Comparison of ENCODE assay signal across 20 cellular contexts in the genomic region with DNA sequence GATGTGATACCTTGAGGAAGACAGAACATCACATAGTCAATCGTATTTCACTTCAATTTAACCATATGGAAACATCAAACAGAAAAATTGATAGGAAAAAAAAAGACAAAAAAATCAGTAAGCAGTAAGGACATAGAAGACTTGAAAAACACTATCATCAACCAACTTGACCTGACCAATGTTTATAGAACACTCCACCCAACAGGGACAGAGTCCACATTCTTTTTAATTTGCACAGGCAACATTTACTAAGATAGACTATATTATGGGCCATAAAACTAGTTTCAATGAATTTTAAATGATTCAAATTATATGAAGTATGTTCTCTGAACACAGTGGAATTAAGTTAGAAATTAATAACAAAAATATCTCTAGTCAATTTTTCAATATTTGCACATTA.
"Had no signal": no experiment of that assay in that cellular context is flagged by ENCODE, and none has a peak within 500 bp of the region (broad histone marks: within the 10 kb centered on the region; RNA-seq: fewer than 3 reads in every experiment).

No MANE protein-coding gene starts in this region.

- H3K9me3 ChIP-seq: neutrophil, thyroid gland had no signal

- H3K9ac ChIP-seq: parathyroid adenoma had no signal

- H3K36me3 ChIP-seq: left ventricle myocardium inferior, lower lobe of right lung, neutrophil, stomach, thyroid gland had no signal

- H3K27ac ChIP-seq: dorsolateral prefrontal cortex, left ventricle myocardium inferior, lower lobe of right lung, neutrophil, parathyroid adenoma, stomach, thyroid gland had no signal

- H3K27ac Mint-ChIP-seq: naive B cell; natural killer cell treated with Interleukin-12 subunit alpha and Interleukin-12 subunit beta and Interleukin-15 and Interleukin-18, amount 100 ng/mL, for 72 hours; progenitor cell of endocrine pancreas; stimulated activated effector memory CD8-positive, alpha-beta T cell treated with anti-CD3 and anti-CD28 coated beads, Interleukin-12 subunit alpha, Interleukin-12 subunit beta, amount 100 ng/mL, for 72 hours; type B pancreatic cell had no signal

- H3K36me3 Mint-ChIP-seq: naive B cell; stimulated activated effector memory CD8-positive, alpha-beta T cell treated with anti-CD3 and anti-CD28 coated beads, Interleukin-12 subunit alpha, Interleukin-12 subunit beta, amount 100 ng/mL, for 72 hours; type B pancreatic cell had no signal

- DNase-seq: dorsolateral prefrontal cortex; effector CD4-positive, alpha-beta T cell; left cardiac atrium; left ventricle myocardium inferior; lower lobe of right lung; naive B cell; stimulated activated CD4-positive, alpha-beta T cell treated with anti-CD3 and anti-CD28 coated beads, Interleukin-2, amount 100 ng/mL, for 24 hours; stimulated activated CD4-positive, alpha-beta T cell treated with anti-CD3 and anti-CD28 coated beads, Interleukin-4, amount 100 ng/mL, for 24 hours; stimulated activated naive CD4-positive, alpha-beta T cell treated with Interleukin-2 at 50 U/mL for 16 hours; stomach; thyroid gland had no signal

- H3K9me3 Mint-ChIP-seq: central memory CD8-positive, alpha-beta T cell; natural killer cell treated with Interleukin-12 subunit alpha and Interleukin-12 subunit beta and Interleukin-15 and Interleukin-18, amount 100 ng/mL, for 72 hours; neural crest cell; type B pancreatic cell had no signal

- ATAC-seq: left cardiac atrium; lower lobe of right lung; natural killer cell treated with Interleukin-12 subunit alpha and Interleukin-12 subunit beta and Interleukin-15 and Interleukin-18, amount 100 ng/mL, for 72 hours; sciatic nerve; stimulated activated effector memory CD8-positive, alpha-beta T cell treated with anti-CD3 and anti-CD28 coated beads, Interleukin-12 subunit alpha, Interleukin-12 subunit beta, amount 100 ng/mL, for 72 hours had no signal

- H3K27me3 Mint-ChIP-seq: progenitor cell of endocrine pancreas, type B pancreatic cell had no signal

- H3K4me1 Mint-ChIP-seq: central memory CD8-positive, alpha-beta T cell; naive B cell; neural crest cell; stimulated activated effector memory CD8-positive, alpha-beta T cell treated with anti-CD3 and anti-CD28 coated beads, Interleukin-12 subunit alpha, Interleukin-12 subunit beta, amount 100 ng/mL, for 72 hours had no signal

- H3K4me3 Mint-ChIP-seq: central memory CD8-positive, alpha-beta T cell; naive B cell; natural killer cell treated with Interleukin-12 subunit alpha and Interleukin-12 subunit beta and Interleukin-15 and Interleukin-18, amount 100 ng/mL, for 72 hours; neural crest cell; stimulated activated effector memory CD8-positive, alpha-beta T cell treated with anti-CD3 and anti-CD28 coated beads, Interleukin-12 subunit alpha, Interleukin-12 subunit beta, amount 100 ng/mL, for 72 hours; type B pancreatic cell had no signal

- H3K27me3 ChIP-seq: dorsolateral prefrontal cortex, neutrophil, stomach, thyroid gland had no signal

- H3K4me3 ChIP-seq: dorsolateral prefrontal cortex, left ventricle myocardium inferior, lower lobe of right lung, stomach, thyroid gland had no signal

- H3K4me1 ChIP-seq: left ventricle myocardium inferior, lower lobe of right lung, parathyroid adenoma, stomach had no signal
